Comparison of ENCODE assay signal across 23 cellular contexts in the genomic region with DNA sequence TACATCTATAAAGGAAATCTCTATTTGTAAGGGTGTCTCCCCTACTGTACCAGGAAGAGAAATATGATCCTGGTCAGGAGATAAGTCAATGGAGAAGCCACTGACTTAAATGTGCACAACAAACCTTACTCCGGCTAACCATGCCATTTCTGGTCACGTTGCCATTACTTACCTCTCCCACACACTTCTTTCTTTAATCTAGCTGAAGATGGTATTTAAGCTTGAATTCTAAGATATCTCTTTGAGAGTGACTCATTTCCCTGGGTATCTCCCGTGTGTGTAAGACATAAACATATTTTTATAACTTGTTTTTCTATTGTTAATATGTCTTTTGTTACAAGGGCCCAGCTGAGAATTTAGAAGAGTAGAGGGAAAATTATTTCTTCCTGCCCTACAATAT.
"Had no signal": no experiment of that assay in that cellular context is flagged by ENCODE, and none has a peak within 500 bp of the region (broad histone marks: within the 10 kb centered on the region; RNA-seq: fewer than 3 reads in every experiment).

No MANE protein-coding gene starts in this region.

- H3K4me3 ChIP-seq: left lung, lower lobe of right lung, pancreas, prostate gland, skin epidermis, tibial nerve, uterus had no signal

- ATAC-seq: left colon; left lung; lower lobe of right lung; naive thymus-derived CD8-positive, alpha-beta T cell; pancreas; right cardiac atrium; sciatic nerve; stimulated activated memory B cell treated with anti-CD40 and anti-IgM and Interleukin-4, amounts not matched to agents 10 μg/mL and 1 μg/mL and 100 μg/mL, for 72 hours; stimulated activated naive CD8-positive, alpha-beta T cell treated with anti-CD3 and anti-CD28 coated beads, Interleukin-15, amount 100 ng/mL, for 72 hours had no signal

- DNase-seq: hippocampal formation; kidney; left colon; left lung; lower lobe of right lung; mammary epithelial cell; mesenchymal stem cell; naive thymus-derived CD8-positive, alpha-beta T cell; nucleus accumbens; pancreas; posterior cingulate gyrus; retina; right cardiac atrium; stimulated activated CD4-positive, alpha-beta T cell treated with anti-CD3 and anti-CD28 coated beads, Interleukin-4, amount 100 ng/mL, for 24 hours; stimulated activated naive CD4-positive, alpha-beta T cell treated with Interleukin-2 at 50 U/mL for 16 hours; stimulated activated naive CD8-positive, alpha-beta T cell treated with anti-CD3 and anti-CD28 coated beads, Interleukin-15, amount 100 ng/mL, for 72 hours; substantia nigra; uterus had no signal
